Comparison of ENCODE assay signal across 8 cellular contexts in the genomic region with DNA sequence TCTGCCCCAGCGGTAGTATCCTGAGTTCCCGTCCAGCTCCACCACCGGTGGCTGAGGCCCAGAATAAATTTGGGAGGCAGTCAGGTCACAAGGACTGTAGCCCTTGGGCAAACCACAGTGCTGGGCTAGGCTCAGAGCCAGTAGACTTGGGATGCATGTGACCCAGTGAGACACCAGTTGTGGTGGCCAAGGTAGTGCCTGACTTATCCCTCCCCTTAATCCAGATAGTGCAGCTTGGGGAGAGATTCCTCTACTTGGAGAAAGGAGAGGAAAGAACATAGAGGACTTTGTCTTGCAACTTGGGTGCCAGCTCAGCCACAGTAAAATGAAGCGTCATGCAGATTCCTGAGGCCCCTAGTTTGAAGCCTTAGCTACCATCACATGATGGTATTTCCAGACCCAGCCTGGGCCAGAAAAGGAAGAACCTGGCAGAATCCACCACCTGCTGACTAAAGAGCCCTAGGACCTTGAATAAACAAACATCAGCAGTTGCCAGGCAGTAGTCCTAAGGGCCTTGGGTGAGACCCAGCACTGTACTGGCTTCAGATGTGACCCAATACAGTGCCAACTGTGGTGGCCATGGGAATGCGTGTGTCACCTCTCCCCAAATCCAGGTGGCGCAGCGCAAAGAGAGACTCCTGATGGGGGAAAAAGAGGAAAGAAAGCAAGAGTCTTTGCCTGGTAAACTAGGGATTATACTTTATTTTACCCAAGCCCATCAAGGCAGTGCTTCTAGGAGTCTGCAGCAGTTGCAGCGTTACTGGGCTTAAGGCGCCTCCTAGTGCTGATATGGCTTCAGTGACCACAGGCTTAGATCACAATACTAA. TPM values are rescaled to one million over a fixed set of nuclear protein-coding genes. Genes with fewer than 3 reads are reported as not detected.
DNase-seq lines count a peak whose midpoint lies in the region; ATAC-seq, FAIRE-seq and TF ChIP-seq lines count a peak whose summit lies in the region.

No MANE protein-coding gene starts in this region.

- no peaks in the 10 kb centered on the region for H4K20me1 ChIP-seq in GM12878 (ENCODE audit: control insufficient read depth, insufficient read depth)

- TF ChIP-seq CTCF in GM12874 (IDR thresholded peaks at IDR 0.05; ENCODE audit: insufficient read depth, low read depth, low read length) (peak; percentile 86), GM12878 (IDR thresholded peaks at IDR 0.05 in 2 of 3, conservative IDR thresholded peaks at IDR 0.05 in 1 of 3; ENCODE audit: control insufficient read depth in 2 of 3, extremely low read depth in 1 of 3, insufficient read depth in 1 of 3, low read depth in 3 of 3, low read length in 3 of 3) (peak; percentile 86 to 88 (median 86))

- peak; percentile 99 for TF ChIP-seq RAD21 in GM12878 (IDR thresholded peaks at IDR 0.05; ENCODE audit: insufficient read depth, low read depth, low read length)

- in situ Hi-C loops in GM12878 (cut with MboI): loop anchor here (5.0 kb wide), 1 partner anchor 226 kb away; no protein-coding TSS in a partner anchor

- H3K27ac ChIP-seq in GM12878 (ENCODE audit: control insufficient read depth, insufficient read depth) (no peak overlapping the region), skin epidermis (peak overlapping the region in 14 of 21 experiments; percentile 15 to 74 (median 58))

- no peak overlapping the region for H3K4me2 ChIP-seq in GM12878 (ENCODE audit: control insufficient read depth, insufficient read depth)

- H3K4me3 ChIP-seq in GM12878 (no peak overlapping the region), skin epidermis (no peak overlapping the region), H7 (ENCODE audit: insufficient read depth, low read depth, low read length) (no peak overlapping the region)

- intact Hi-C loops in GM12878 (cut with micrococcal nuclease; ENCODE audit: unreplicated experiment): loop anchor here (1.0 to 10.0 kb wide), 6 partner anchors 59 to 643 kb away; a partner anchor contains a TSS

- no peaks in the 10 kb centered on the region for H3K27me3 ChIP-seq in GM12878 (replicated peaks in 1 of 2; ENCODE audit: control insufficient read depth in 2 of 2, insufficient read depth in 2 of 2, low read length in 1 of 2)
- no peaks in the 10 kb centered on the region for H3K27me3 ChIP-seq in H7 (ENCODE audit: control insufficient read depth, insufficient read depth, low read length)

- no peak for TF ChIP-seq POLR2A in GM12878 (IDR thresholded peaks at IDR 0.05; ENCODE audit: low read depth, low read length)

- H3K9ac ChIP-seq in GM12878 (ENCODE audit: control insufficient read depth, insufficient read depth, low read length): no peak overlapping the region

- no peaks in the 10 kb centered on the region for H3K79me2 ChIP-seq in GM12878 (ENCODE audit: control insufficient read depth, insufficient read depth, low read length)

- H2AFZ ChIP-seq in GM12878 (ENCODE audit: control insufficient read depth, low read depth, low read length): peak overlapping the region; percentile 7; the same call in 1 of the 2 replicates

- ATAC-seq in HG02678 (IDR thresholded peaks at IDR 0.05; ENCODE audit: unreplicated experiment) (peak; percentile 97), GM12878 (peak; percentile 98)

- no peak for TF ChIP-seq EP300 in GM12878 (IDR thresholded peaks at IDR 0.05; ENCODE audit: borderline replicate concordance in 1 of 2, control insufficient read depth in 1 of 2, low read depth in 2 of 2, low read length in 2 of 2)

- FAIRE-seq in GM12878 (lab: Jason Lieb, UNC): no peak

- 67% methylated on average over 9 of the region's 9 CpGs for WGBS in GM12878 (ENCODE audit: insufficient coverage, insufficient replicate concordance, low lambda C conversion rate, missing lambda C conversion rate)

- H3K36me3 ChIP-seq in GM12878 (ENCODE audit: control insufficient read depth in 2 of 2, insufficient read depth in 2 of 2, low read length in 1 of 2) (no peaks in the 10 kb centered on the region), H7 (replicated peaks; ENCODE audit: control insufficient read depth, insufficient read depth, low read length) (no peaks in the 10 kb centered on the region)

- SMC1A ChIA-PET in GM12878 (lab: Charles Lee; ENCODE audit: uncharacterized antibody, unreplicated experiment): interaction anchor here (0.6 to 12.4 kb wide), 38 partner anchors 12 to 648 kb away, joined by 3 to 130 read pairs (median 4); a partner anchor contains a TSS

- POLR2A ChIA-PET in GM12878 (lab: Charles Lee): interaction anchor here (0.6 kb wide), 1 partner anchor 513 kb away, joined by 4 read pairs; no protein-coding TSS in a partner anchor

- no TSS peak for BruUV-seq in GM12878 (replicated peaks; lab: Mats Ljungman, UMichigan)

- CTCF ChIA-PET in GM12878 (lab: Yijun Ruan, JAX): interaction anchor here (0.6 to 7.2 kb wide), 42 partner anchors 9 to 654 kb away, joined by 3 to 93 read pairs (median 4); a partner anchor contains a TSS

- no peaks in the 10 kb centered on the region for H3K4me1 ChIP-seq in GM12878 (ENCODE audit: control insufficient read depth, insufficient read depth, low read length)

- H3K9me3 ChIP-seq in GM12878 (replicated peaks; ENCODE audit: control insufficient read depth, insufficient read depth, low read length): no peaks in the 10 kb centered on the region

- RAD21 ChIA-PET in GM12878 (lab: Charles Lee; ENCODE audit: unreplicated experiment): interaction anchor here (0.6 to 11.0 kb wide), 24 partner anchors 12 to 652 kb away, joined by 3 to 102 read pairs (median 4); a partner anchor contains a TSS

- peak; percentile 21 for DNase-seq in NCI-H1436 treated with DMSO at 0.1 percent for 48 hours (lab: John Stamatoyannopoulos, UW)
- DNase-seq in T-helper 22 cell (ENCODE audit: low read depth): peak; percentile 17
- DNase-seq in GM12878 (ENCODE audit: low read depth, low spot score): no peak
- DNase-seq in iPS DF 19.7 (ENCODE audit: low read depth, low spot score): peak; percentile 75
- DNase-seq in H7: no peak

TF ChIP-seq in GM12878, 131 proteins besides CTCF, POLR2A, EP300 and RAD21 (continues in another document):
- TF ChIP-seq NBN (IDR thresholded peaks at IDR 0.05): no peak
- TF ChIP-seq CBFB (IDR thresholded peaks at IDR 0.05; ENCODE audit: low read depth): peak; percentile 65; the same call in 1 of the 2 replicates
- peak; percentile 94 for TF ChIP-seq SMC3 (IDR thresholded peaks at IDR 0.05; ENCODE audit: borderline replicate concordance, low read length)
- peak; percentile 61; the same call in 1 of the 2 replicates for TF ChIP-seq RFX5 (IDR thresholded peaks at IDR 0.05; ENCODE audit: low read depth, low read length)

RNA-seq across cellular contexts. Expression of a gene that starts 17.0 kb away (rescaled TPM):
- total RNA-seq in GM12878 (2013; cell fraction: nucleolus; rRNA removed): 80.9 and 85.9 TPM in 2 replicates
- 32.3 and 36.3 TPM in 2 replicates for total RNA-seq in GM12878 (2014; rRNA removed)
- 51.2 and 53.0 TPM in 2 replicates for total RNA-seq in GM12878 (2014; rRNA removed; fragmentation: Illumina TruSeq; extraction: Trizol)
- total RNA-seq in GM12878 (2021): 46.1 and 46.9 TPM in 2 replicates
- polyA plus RNA-seq in GM12878 (2011; ENCODE audit: low read depth): 32.7 TPM
- 43.4 and 45.9 TPM in 2 replicates for polyA plus RNA-seq in GM12878 (2011; rRNA removed)
- 32.9 and 51.6 TPM in 2 replicates for polyA plus RNA-seq in GM12878 (2011; cell fraction: cytosol; rRNA removed)
- 24.4 and 28.7 TPM in 2 replicates for polyA plus RNA-seq in GM12878 (2011; cell fraction: nucleus; rRNA removed)
- polyA plus RNA-seq in GM12878 (2012): 18.5 and 20.8 TPM in 2 replicates
- polyA plus RNA-seq in GM12878 (2014; fragmentation: Illumina TruSeq; extraction: Trizol): 51.5 and 57.6 TPM in 2 replicates
- polyA plus RNA-seq in GM12878 (2014; fragmentation: Nextera tagmentation; extraction: Ambion mirVana): 10 to 100 TPM; 20.9 to 31.5 TPM
- polyA plus RNA-seq in GM12878 (2014; rRNA removed): 28.6 and 28.7 TPM in 2 replicates
- polyA plus RNA-seq in GM12878 (2016; fragmentation: Nextera tagmentation; extraction: Ambion mirVana): 10 to 100 TPM; 30.5 to 30.7 TPM
- 61.3 and 71.0 TPM in 2 replicates for polyA minus RNA-seq in GM12878 (2011; rRNA and poly(A)+ RNA removed)
- polyA minus RNA-seq in GM12878 (2011; cell fraction: cytosol; rRNA and poly(A)+ RNA removed): 11.8 and 27.7 TPM in 2 replicates
- polyA minus RNA-seq in GM12878 (2011; cell fraction: nucleus; rRNA and poly(A)+ RNA removed): 34.7 and 65.6 TPM in 2 replicates
- total RNA-seq in H7 (2014; rRNA removed; shearing (Covaris generic)): 38.7 and 53.1 TPM in 2 replicates

RNA-seq across cellular contexts. Expression of a gene that starts 54.3 kb away (rescaled TPM):
- total RNA-seq in GM12878 (2013; cell fraction: nucleolus; rRNA removed): 87.4 and 89.2 TPM in 2 replicates
- total RNA-seq in GM12878 (2014; rRNA removed): 6.6 and 8.5 TPM in 2 replicates
- total RNA-seq in GM12878 (2014; rRNA removed; fragmentation: Illumina TruSeq; extraction: Trizol): 8.1 and 8.3 TPM in 2 replicates
- total RNA-seq in GM12878 (2021): 9.2 and 11.1 TPM in 2 replicates
- polyA plus RNA-seq in GM12878 (2011; ENCODE audit: low read depth): 0.87 TPM
- polyA plus RNA-seq in GM12878 (2011; rRNA removed): 8.6 and 10.3 TPM in 2 replicates
- polyA plus RNA-seq in GM12878 (2011; cell fraction: cytosol; rRNA removed): 3.0 and 3.2 TPM in 2 replicates
- polyA plus RNA-seq in GM12878 (2011; cell fraction: nucleus; rRNA removed): 7.6 and 8.6 TPM in 2 replicates
- 0.80 and 1.3 TPM in 2 replicates for polyA plus RNA-seq in GM12878 (2012)
- 2.4 and 2.9 TPM in 2 replicates for polyA plus RNA-seq in GM12878 (2014; fragmentation: Illumina TruSeq; extraction: Trizol)
- 1 to 10 TPM in 1 of 2 experiments, under 1 TPM in 1; 0.69 to 4.8 TPM for polyA plus RNA-seq in GM12878 (2014; fragmentation: Nextera tagmentation; extraction: Ambion mirVana)
- polyA plus RNA-seq in GM12878 (2014; rRNA removed): 2.2 and 2.7 TPM in 2 replicates
- polyA plus RNA-seq in GM12878 (2016; fragmentation: Nextera tagmentation; extraction: Ambion mirVana): 1 to 10 TPM; 2.9 to 3.8 TPM
- polyA minus RNA-seq in GM12878 (2011; rRNA and poly(A)+ RNA removed): 16.3 and 25.9 TPM in 2 replicates
- polyA minus RNA-seq in GM12878 (2011; cell fraction: cytosol; rRNA and poly(A)+ RNA removed): 5.7 and 6.2 TPM in 2 replicates
- 8.7 and 10.6 TPM in 2 replicates for polyA minus RNA-seq in GM12878 (2011; cell fraction: nucleus; rRNA and poly(A)+ RNA removed)
- 1.2 and 1.9 TPM in 2 replicates for total RNA-seq in H7 (2014; rRNA removed; shearing (Covaris generic))

Comparison
In these comparisons a context has a peak if more than half of its experiments do, and no peak if none do; other contexts are left out.
1. DNase-seq: peak in NCI-H1436 treated with DMSO at 0.1 percent for 48 hours (single experiment), T-helper 22 cell (single experiment) and iPS DF 19.7 (single experiment); none in GM12878 (single experiment) and H7 (single experiment).